8 cellular contexts compared by ENCODE assay signal in genomic region chr6:130293800-130294199, GRCh38.
DNase-seq lines count a peak whose midpoint lies in the region; ATAC-seq and TF ChIP-seq lines count a peak whose summit lies in the region.

No MANE protein-coding gene starts in this region.

- CTCF ChIA-PET in IMR-90 (lab: Yijun Ruan, JAX), result interaction anchor here (0.6 to 1.1 kb wide), 8 partner anchors 12 to 478 kb away, joined by 3 to 7 read pairs (median 3); no protein-coding TSS in a partner anchor

- no peak overlapping the region for H3K18ac ChIP-seq in IMR-90 (ENCODE audit: low read depth, low read length)

- no peak overlapping the region for H3K4ac ChIP-seq in IMR-90 (ENCODE audit: low read depth, low read length)

- H3K14ac ChIP-seq in IMR-90 (replicated peaks; ENCODE audit: low read depth, low read length), result no peak overlapping the region

- no peak overlapping the region for H2BK15ac ChIP-seq in IMR-90 (ENCODE audit: low read depth, low read length)

- H2AK9ac ChIP-seq in IMR-90 (replicated peaks; ENCODE audit: low read depth, low read length, poor library complexity), result no peak overlapping the region

- H3K4me3 Mint-ChIP-seq in CD4-positive, CD25-positive, alpha-beta regulatory T cell, result no peak overlapping the region

- H3K9me3 ChIP-seq in CD4-positive, CD25-positive, alpha-beta regulatory T cell (ENCODE audit: control insufficient read depth in 2 of 2, low read length in 2 of 2), result no peaks in the 10 kb centered on the region
- no peaks in the 10 kb centered on the region for H3K9me3 ChIP-seq in IMR-90 (ENCODE audit: control insufficient read depth, insufficient read depth, low read length)

- TF ChIP-seq RAD21 in IMR-90 (IDR thresholded peaks at IDR 0.05; ENCODE audit: low read length), result peak; percentile 74

- dilution Hi-C loops in IMR-90 (cut with HindIII; ENCODE audit: low sequenced_read_pairs, unreplicated experiment), result no loop called here

- H3K9ac ChIP-seq in IMR-90 (ENCODE audit: low read depth, low read length), result no peak overlapping the region

- no peaks in the 10 kb centered on the region for H3K79me1 ChIP-seq in IMR-90 (ENCODE audit: low read depth in 1 of 2, low read length in 2 of 2)

- no peak for TF ChIP-seq POLR2A in IMR-90 (IDR thresholded peaks at IDR 0.05; ENCODE audit: low read depth, low read length)

- H2AFZ ChIP-seq in IMR-90 (replicated peaks; ENCODE audit: low read length, poor library complexity), result no peak overlapping the region

- peaks cover 0 to 6% (median 0%) of the 10 kb centered on the region in 7 donors for H3K9me3 Mint-ChIP-seq in CD4-positive, CD25-positive, alpha-beta regulatory T cell

- no peak overlapping the region for H3K4me2 ChIP-seq in IMR-90 (ENCODE audit: low read depth, low read length)

- no peak overlapping the region for H3K27ac ChIP-seq in CD4-positive, CD25-positive, alpha-beta regulatory T cell (ENCODE audit: insufficient read depth, low read length, poor library complexity, severe bottlenecking)
- H3K27ac ChIP-seq in IMR-90 (ENCODE audit: insufficient read depth, low read length), result no peak overlapping the region
- peak overlapping the region; percentile 29 for H3K27ac ChIP-seq in VCaP

- DNase-seq in CD4-positive, CD25-positive, alpha-beta regulatory T cell, result peak in 2 of 3 donors; percentile 27 to 68
- DNase-seq in IMR-90 (peak; percentile 77), fibroblast of mammary gland (ENCODE audit: low read depth) (peak; percentile 77), retinal pigment epithelial cell (ENCODE audit: low read depth) (peak; percentile 12)

- POLR2A ChIA-PET in IMR-90 (lab: Charles Lee; ENCODE audit: unreplicated experiment), result no interaction called here

- no peak overlapping the region for H3K56ac ChIP-seq in IMR-90 (ENCODE audit: extremely low read depth, insufficient read depth, low read length)

- H3K23ac ChIP-seq in IMR-90 (ENCODE audit: low read depth, low read length), result no peak overlapping the region

- H2BK120ac ChIP-seq in IMR-90 (ENCODE audit: low read depth, low read length), result no peak overlapping the region

- H3K36me3 Mint-ChIP-seq in CD4-positive, CD25-positive, alpha-beta regulatory T cell, result peaks cover 4% of the 10 kb centered on the region

- no TSS peak for BruUV-seq in IMR-90 (replicated peaks; lab: Mats Ljungman, UMichigan)

- H3K9me1 ChIP-seq in IMR-90 (ENCODE audit: insufficient read depth, low read length), result no peaks in the 10 kb centered on the region

- no CpG with 5 or more reads among the region's 3 CpGs for WGBS in IMR-90 (ENCODE audit: extremely low coverage in 2 of 2, insufficient read length in 1 of 2), 2 experiments

- H3K36me3 ChIP-seq in CD4-positive, CD25-positive, alpha-beta regulatory T cell (ENCODE audit: control insufficient read depth, insufficient read depth, low read length), result no peaks in the 10 kb centered on the region
- H3K36me3 ChIP-seq in IMR-90 (ENCODE audit: control insufficient read depth, insufficient read depth, low read length), result no peaks in the 10 kb centered on the region

- no peaks in the 10 kb centered on the region for H3K4me1 ChIP-seq in CD4-positive, CD25-positive, alpha-beta regulatory T cell (ENCODE audit: control insufficient read depth, insufficient read depth, low read length, poor library complexity, severe bottlenecking)
- no peaks in the 10 kb centered on the region for H3K4me1 ChIP-seq in IMR-90 (ENCODE audit: control insufficient read depth, insufficient read depth, low read length)

- H4K5ac ChIP-seq in IMR-90 (ENCODE audit: low read depth, low read length), result no peak overlapping the region

- H3K4me3 ChIP-seq in CD4-positive, CD25-positive, alpha-beta regulatory T cell (ENCODE audit: low read depth, low read length), result no peak overlapping the region
- no peak overlapping the region for H3K4me3 ChIP-seq in IMR-90 (ENCODE audit: insufficient read depth, low read depth, low read length)
- H3K4me3 ChIP-seq in fibroblast of mammary gland (ENCODE audit: control insufficient read depth, low read depth, low read length), result no peak overlapping the region
- no peak overlapping the region for H3K4me3 ChIP-seq in retinal pigment epithelial cell (ENCODE audit: low read length)

- H3K4me1 Mint-ChIP-seq in CD4-positive, CD25-positive, alpha-beta regulatory T cell, result no peaks in the 10 kb centered on the region

- no peak overlapping the region for H2BK5ac ChIP-seq in IMR-90 (ENCODE audit: low read depth, low read length, poor library complexity, severe bottlenecking)

- in situ Hi-C loops in IMR-90 (cut with MboI; ENCODE audit: low sequenced_read_pairs), result no loop called here

- ATAC-seq in CD4-positive, CD25-positive, alpha-beta regulatory T cell (ENCODE audit: low read depth in 2 of 2), result peak in 1 of 2 donors; percentile 46
- ATAC-seq in GM18873 (IDR thresholded peaks at IDR 0.05; ENCODE audit: low FRiP score, unreplicated experiment) (peak; percentile 43), IMR-90 (ENCODE audit: low read depth) (peak; percentile 99), HG03095 (IDR thresholded peaks at IDR 0.05; ENCODE audit: unreplicated experiment) (no peak), HG02884 (IDR thresholded peaks at IDR 0.05; ENCODE audit: unreplicated experiment) (no peak)

- TF ChIP-seq CTCF in IMR-90 (conservative IDR thresholded peaks at IDR 0.05; ENCODE audit: low read depth, low read length), result peak; percentile 68
- peak; percentile 86 for TF ChIP-seq CTCF in VCaP (conservative IDR thresholded peaks at IDR 0.05)
- TF ChIP-seq CTCF in fibroblast of mammary gland (conservative IDR thresholded peaks at IDR 0.05; ENCODE audit: control insufficient read depth, insufficient read depth, low read depth, low read length), result peak; percentile 83
- TF ChIP-seq CTCF in retinal pigment epithelial cell (conservative IDR thresholded peaks at IDR 0.05; ENCODE audit: low read depth, low read length), result peak; percentile 79

- no peaks in the 10 kb centered on the region for H4K20me1 ChIP-seq in IMR-90 (ENCODE audit: insufficient read depth, low read length)

- H3K27ac Mint-ChIP-seq in CD4-positive, CD25-positive, alpha-beta regulatory T cell, result no peak overlapping the region

- peaks cover 16% of the 10 kb centered on the region for H3K27me3 Mint-ChIP-seq in CD4-positive, CD25-positive, alpha-beta regulatory T cell

- intact Hi-C loops in IMR-90 (cut with micrococcal nuclease), result loop anchor here (1.0 to 10.0 kb wide), 2 partner anchors 401 to 467 kb away; no protein-coding TSS in a partner anchor

- no peak overlapping the region for H4K8ac ChIP-seq in IMR-90 (ENCODE audit: low read depth in 2 of 2, low read length in 2 of 2)

- peaks cover 9% of the 10 kb centered on the region for H3K27me3 ChIP-seq in CD4-positive, CD25-positive, alpha-beta regulatory T cell (ENCODE audit: control insufficient read depth, insufficient read depth, low read length)
- H3K27me3 ChIP-seq in IMR-90 (ENCODE audit: control insufficient read depth, insufficient read depth, low read length), result no peaks in the 10 kb centered on the region

- H2AK5ac ChIP-seq in IMR-90 (ENCODE audit: low read depth, low read length), result no peak overlapping the region

- H2BK20ac ChIP-seq in IMR-90 (ENCODE audit: low read depth, low read length), result no peak overlapping the region

- no peak overlapping the region for H4K91ac ChIP-seq in IMR-90 (ENCODE audit: insufficient read depth, low read depth, low read length)

TF ChIP-seq in IMR-90, 13 proteins besides CTCF, POLR2A, EP300 and RAD21:
- TF ChIP-seq FOS (IDR thresholded peaks at IDR 0.05; ENCODE audit: low read depth, low read length), result no peak
- TF ChIP-seq SMC3 (IDR thresholded peaks at IDR 0.05; ENCODE audit: low read depth, low read length), result peak; percentile 73

Comparison
In these comparisons a context has a peak if more than half of its experiments do, and no peak if none do; other contexts are left out.
1. ATAC-seq: peak in GM18873 (single experiment) and IMR-90 (single experiment); none in HG03095 (single experiment) and HG02884 (single experiment).
2. DNase-seq: peak in every context shown above with its lines; median percentile 77 in IMR-90; 77 in fibroblast of mammary gland; 48 in CD4-positive, CD25-positive, alpha-beta regulatory T cell; 12 in retinal pigment epithelial cell.
3. Peak in every context shown above with its lines, with median percentiles within 50 percentile points of each other: CTCF ChIP-seq.